Comparison of ENCODE assay signal across 1 cellular context in the genomic region with DNA sequence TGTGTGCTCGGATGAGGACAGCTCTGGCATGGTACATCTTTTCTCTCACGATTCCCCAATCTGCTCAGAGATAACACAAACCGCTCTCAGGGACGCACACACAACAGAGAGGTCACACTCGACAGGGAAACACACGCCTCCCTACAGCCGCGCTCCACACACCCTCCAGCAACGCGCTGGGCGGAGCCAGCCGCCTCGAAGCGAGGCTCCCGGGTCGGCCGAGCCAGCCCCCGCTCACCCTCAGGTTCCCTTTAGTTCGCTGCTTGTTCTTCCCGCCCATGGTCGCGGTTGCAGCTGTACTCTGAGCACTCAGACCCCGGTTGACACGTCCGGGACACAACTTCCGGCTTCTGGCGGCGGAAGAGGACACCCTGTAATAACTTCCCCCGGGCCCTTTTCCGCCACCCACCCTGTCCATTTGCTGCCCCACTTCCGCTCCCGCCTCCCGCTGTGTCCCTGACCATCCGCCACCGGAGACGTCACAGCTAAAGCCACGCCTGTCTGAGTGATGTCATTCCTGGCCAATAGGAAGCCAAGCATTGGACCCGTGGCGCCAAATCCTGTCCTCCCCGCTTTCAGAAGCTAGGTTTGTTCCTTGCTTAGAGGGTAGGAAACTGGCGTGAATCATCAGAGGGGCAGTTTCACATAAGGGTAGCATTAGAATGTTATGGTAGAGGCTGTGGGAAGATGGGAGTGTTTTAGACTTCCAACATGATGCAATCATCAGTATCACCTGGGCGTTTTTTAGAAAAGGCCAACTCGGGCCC.
TF ChIP-seq lines count a peak whose summit lies in the region.

A gene with protein sequence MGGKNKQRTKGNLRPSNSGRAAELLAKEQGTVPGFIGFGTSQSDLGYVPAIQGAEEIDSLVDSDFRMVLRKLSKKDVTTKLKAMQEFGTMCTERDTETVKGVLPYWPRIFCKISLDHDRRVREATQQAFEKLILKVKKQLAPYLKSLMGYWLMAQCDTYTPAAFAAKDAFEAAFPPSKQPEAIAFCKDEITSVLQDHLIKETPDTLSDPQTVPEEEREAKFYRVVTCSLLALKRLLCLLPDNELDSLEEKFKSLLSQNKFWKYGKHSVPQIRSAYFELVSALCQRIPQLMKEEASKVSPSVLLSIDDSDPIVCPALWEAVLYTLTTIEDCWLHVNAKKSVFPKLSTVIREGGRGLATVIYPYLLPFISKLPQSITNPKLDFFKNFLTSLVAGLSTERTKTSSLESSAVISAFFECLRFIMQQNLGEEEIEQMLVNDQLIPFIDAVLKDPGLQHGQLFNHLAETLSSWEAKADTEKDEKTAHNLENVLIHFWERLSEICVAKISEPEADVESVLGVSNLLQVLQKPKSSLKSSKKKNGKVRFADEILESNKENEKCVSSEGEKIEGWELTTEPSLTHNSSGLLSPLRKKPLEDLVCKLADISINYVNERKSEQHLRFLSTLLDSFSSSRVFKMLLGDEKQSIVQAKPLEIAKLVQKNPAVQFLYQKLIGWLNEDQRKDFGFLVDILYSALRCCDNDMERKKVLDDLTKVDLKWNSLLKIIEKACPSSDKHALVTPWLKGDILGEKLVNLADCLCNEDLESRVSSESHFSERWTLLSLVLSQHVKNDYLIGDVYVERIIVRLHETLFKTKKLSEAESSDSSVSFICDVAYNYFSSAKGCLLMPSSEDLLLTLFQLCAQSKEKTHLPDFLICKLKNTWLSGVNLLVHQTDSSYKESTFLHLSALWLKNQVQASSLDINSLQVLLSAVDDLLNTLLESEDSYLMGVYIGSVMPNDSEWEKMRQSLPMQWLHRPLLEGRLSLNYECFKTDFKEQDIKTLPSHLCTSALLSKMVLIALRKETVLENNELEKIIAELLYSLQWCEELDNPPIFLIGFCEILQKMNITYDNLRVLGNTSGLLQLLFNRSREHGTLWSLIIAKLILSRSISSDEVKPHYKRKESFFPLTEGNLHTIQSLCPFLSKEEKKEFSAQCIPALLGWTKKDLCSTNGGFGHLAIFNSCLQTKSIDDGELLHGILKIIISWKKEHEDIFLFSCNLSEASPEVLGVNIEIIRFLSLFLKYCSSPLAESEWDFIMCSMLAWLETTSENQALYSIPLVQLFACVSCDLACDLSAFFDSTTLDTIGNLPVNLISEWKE (N-terminal part only) (minus strand): TSS at position 352 of the 767 bp plus-strand sequence. CDS start 72 bp downstream, at position 280.

TF ChIP-seq in HepG2, 621 proteins besides CTCF, POLR2A, EP300 and RAD21 (continued from another document and continues in another):
- TF ChIP-seq, protein P1, sequence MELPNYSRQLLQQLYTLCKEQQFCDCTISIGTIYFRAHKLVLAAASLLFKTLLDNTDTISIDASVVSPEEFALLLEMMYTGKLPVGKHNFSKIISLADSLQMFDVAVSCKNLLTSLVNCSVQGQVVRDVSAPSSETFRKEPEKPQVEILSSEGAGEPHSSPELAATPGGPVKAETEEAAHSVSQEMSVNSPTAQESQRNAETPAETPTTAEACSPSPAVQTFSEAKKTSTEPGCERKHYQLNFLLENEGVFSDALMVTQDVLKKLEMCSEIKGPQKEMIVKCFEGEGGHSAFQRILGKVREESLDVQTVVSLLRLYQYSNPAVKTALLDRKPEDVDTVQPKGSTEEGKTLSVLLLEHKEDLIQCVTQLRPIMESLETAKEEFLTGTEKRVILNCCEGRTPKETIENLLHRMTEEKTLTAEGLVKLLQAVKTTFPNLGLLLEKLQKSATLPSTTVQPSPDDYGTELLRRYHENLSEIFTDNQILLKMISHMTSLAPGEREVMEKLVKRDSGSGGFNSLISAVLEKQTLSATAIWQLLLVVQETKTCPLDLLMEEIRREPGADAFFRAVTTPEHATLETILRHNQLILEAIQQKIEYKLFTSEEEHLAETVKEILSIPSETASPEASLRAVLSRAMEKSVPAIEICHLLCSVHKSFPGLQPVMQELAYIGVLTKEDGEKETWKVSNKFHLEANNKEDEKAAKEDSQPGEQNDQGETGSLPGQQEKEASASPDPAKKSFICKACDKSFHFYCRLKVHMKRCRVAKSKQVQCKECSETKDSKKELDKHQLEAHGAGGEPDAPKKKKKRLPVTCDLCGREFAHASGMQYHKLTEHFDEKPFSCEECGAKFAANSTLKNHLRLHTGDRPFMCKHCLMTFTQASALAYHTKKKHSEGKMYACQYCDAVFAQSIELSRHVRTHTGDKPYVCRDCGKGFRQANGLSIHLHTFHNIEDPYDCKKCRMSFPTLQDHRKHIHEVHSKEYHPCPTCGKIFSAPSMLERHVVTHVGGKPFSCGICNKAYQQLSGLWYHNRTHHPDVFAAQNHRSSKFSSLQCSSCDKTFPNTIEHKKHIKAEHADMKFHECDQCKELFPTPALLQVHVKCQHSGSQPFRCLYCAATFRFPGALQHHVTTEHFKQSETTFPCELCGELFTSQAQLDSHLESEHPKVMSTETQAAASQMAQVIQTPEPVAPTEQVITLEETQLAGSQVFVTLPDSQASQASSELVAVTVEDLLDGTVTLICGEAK (IDR thresholded peaks at IDR 0.05), result peak; percentile 98
- TF ChIP-seq, protein P1 (CRISPR knock-in tag; IDR thresholded peaks at IDR 0.05), result peak; percentile 55; the same call in 1 of the 2 replicates
- peak; percentile 86; the same call in 1 of the 2 replicates for TF ChIP-seq ZNF768 (CRISPR knock-in tag; IDR thresholded peaks at IDR 0.05)
- TF ChIP-seq ATRX (CRISPR knock-in tag; IDR thresholded peaks at IDR 0.05; ENCODE audit: borderline replicate concordance), result no peak
- TF ChIP-seq TAF15 (IDR thresholded peaks at IDR 0.05; ENCODE audit: low read depth, low read length, poor library complexity, severe bottlenecking), result no peak
- no peak for TF ChIP-seq ARID2 (CRISPR knock-in tag; IDR thresholded peaks at IDR 0.05; ENCODE audit: borderline replicate concordance)
- TF ChIP-seq YEATS2 (CRISPR knock-in tag; IDR thresholded peaks at IDR 0.05; ENCODE audit: borderline replicate concordance), result peak; percentile 94
- TF ChIP-seq ZNF530 (CRISPR knock-in tag; IDR thresholded peaks at IDR 0.05; ENCODE audit: low read depth), result no peak
- TF ChIP-seq ZNF496 (CRISPR knock-in tag; IDR thresholded peaks at IDR 0.05; ENCODE audit: insufficient replicate concordance), result no peak
- TF ChIP-seq, protein P2, sequence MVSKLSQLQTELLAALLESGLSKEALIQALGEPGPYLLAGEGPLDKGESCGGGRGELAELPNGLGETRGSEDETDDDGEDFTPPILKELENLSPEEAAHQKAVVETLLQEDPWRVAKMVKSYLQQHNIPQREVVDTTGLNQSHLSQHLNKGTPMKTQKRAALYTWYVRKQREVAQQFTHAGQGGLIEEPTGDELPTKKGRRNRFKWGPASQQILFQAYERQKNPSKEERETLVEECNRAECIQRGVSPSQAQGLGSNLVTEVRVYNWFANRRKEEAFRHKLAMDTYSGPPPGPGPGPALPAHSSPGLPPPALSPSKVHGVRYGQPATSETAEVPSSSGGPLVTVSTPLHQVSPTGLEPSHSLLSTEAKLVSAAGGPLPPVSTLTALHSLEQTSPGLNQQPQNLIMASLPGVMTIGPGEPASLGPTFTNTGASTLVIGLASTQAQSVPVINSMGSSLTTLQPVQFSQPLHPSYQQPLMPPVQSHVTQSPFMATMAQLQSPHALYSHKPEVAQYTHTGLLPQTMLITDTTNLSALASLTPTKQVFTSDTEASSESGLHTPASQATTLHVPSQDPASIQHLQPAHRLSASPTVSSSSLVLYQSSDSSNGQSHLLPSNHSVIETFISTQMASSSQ (IDR thresholded peaks at IDR 0.05; ENCODE audit: low read depth), result 0 out of 2 replicates have a peak, but pooled peaks have one; percentile 30
- TF ChIP-seq, protein P2 (CRISPR knock-in tag; IDR thresholded peaks at IDR 0.05; ENCODE audit: borderline replicate concordance), result peak; percentile 60; the same call in 1 of the 2 replicates
- TF ChIP-seq, protein P3, sequence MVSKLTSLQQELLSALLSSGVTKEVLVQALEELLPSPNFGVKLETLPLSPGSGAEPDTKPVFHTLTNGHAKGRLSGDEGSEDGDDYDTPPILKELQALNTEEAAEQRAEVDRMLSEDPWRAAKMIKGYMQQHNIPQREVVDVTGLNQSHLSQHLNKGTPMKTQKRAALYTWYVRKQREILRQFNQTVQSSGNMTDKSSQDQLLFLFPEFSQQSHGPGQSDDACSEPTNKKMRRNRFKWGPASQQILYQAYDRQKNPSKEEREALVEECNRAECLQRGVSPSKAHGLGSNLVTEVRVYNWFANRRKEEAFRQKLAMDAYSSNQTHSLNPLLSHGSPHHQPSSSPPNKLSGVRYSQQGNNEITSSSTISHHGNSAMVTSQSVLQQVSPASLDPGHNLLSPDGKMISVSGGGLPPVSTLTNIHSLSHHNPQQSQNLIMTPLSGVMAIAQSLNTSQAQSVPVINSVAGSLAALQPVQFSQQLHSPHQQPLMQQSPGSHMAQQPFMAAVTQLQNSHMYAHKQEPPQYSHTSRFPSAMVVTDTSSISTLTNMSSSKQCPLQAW (CRISPR knock-in tag; IDR thresholded peaks at IDR 0.05), result peak; percentile 82
- TF ChIP-seq, protein P4, sequence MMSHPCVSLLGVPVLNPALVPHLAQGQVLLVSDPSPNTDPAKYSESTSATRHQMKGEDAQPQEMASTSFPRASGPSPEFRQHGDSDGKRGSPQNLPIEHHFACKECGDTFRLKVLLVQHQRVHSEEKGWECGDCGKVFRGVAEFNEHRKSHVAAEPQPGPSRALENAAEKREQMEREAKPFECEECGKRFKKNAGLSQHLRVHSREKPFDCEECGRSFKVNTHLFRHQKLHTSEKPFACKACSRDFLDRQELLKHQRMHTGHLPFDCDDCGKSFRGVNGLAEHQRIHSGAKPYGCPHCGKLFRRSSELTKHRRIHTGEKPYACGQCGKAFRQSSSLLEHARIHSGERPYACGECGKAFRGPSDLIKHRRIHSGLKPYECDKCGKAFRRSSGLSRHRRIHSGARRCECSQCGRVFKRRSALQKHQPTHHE (CRISPR knock-in tag; IDR thresholded peaks at IDR 0.05; ENCODE audit: borderline replicate concordance), result peak; percentile 67; the same call in 1 of the 2 replicates
- TF ChIP-seq, protein P5, sequence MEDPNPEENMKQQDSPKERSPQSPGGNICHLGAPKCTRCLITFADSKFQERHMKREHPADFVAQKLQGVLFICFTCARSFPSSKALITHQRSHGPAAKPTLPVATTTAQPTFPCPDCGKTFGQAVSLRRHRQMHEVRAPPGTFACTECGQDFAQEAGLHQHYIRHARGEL (CRISPR knock-in tag; IDR thresholded peaks at IDR 0.05), result no peak
- peak; percentile 88 for TF ChIP-seq POLR2AphosphoS5 (IDR thresholded peaks at IDR 0.05; ENCODE audit: low read depth, low read length)
- TF ChIP-seq, protein P6, sequence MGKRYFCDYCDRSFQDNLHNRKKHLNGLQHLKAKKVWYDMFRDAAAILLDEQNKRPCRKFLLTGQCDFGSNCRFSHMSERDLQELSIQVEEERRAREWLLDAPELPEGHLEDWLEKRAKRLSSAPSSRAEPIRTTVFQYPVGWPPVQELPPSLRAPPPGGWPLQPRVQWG (CRISPR knock-in tag; IDR thresholded peaks at IDR 0.05; ENCODE audit: borderline replicate concordance, low read depth), result no peak
- TF ChIP-seq, protein P7, sequence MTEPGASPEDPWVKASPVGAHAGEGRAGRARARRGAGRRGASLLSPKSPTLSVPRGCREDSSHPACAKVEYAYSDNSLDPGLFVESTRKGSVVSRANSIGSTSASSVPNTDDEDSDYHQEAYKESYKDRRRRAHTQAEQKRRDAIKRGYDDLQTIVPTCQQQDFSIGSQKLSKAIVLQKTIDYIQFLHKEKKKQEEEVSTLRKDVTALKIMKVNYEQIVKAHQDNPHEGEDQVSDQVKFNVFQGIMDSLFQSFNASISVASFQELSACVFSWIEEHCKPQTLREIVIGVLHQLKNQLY (CRISPR knock-in tag; IDR thresholded peaks at IDR 0.05), result no peak
- TF ChIP-seq, protein P8, sequence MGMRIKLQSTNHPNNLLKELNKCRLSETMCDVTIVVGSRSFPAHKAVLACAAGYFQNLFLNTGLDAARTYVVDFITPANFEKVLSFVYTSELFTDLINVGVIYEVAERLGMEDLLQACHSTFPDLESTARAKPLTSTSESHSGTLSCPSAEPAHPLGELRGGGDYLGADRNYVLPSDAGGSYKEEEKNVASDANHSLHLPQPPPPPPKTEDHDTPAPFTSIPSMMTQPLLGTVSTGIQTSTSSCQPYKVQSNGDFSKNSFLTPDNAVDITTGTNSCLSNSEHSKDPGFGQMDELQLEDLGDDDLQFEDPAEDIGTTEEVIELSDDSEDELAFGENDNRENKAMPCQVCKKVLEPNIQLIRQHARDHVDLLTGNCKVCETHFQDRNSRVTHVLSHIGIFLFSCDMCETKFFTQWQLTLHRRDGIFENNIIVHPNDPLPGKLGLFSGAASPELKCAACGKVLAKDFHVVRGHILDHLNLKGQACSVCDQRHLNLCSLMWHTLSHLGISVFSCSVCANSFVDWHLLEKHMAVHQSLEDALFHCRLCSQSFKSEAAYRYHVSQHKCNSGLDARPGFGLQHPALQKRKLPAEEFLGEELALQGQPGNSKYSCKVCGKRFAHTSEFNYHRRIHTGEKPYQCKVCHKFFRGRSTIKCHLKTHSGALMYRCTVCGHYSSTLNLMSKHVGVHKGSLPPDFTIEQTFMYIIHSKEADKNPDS (CRISPR knock-in tag; IDR thresholded peaks at IDR 0.05), result no peak
- peak; percentile 67 for TF ChIP-seq PTBP1 (IDR thresholded peaks at IDR 0.05; ENCODE audit: low read depth, low read length, poor library complexity, severe bottlenecking)
